ENCODE assay signal across 7 cellular contexts in the genomic region with DNA sequence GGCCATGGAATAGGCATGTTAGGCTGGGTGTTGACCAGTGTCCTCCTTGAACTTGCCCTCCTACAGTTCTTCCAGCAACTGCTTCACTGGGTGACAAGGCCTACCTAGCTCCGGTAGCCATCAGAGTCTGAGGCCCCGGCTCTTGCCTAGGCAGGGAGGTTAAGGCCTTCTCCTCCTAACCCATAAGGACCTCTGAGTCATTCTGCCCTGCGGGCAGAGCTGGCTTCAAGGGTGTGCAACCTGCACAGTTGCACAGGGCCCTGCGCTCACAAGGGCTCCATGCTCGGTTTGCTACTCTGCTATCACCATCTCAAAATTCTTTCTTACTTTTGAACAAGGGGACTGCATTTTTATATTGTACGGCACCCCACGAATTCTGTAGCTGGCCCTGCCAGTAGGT. TPM values are rescaled to one million over a fixed set of nuclear protein-coding genes. Genes with fewer than 3 reads are reported as not detected.
"Had no signal": no experiment of that assay in that cellular context is flagged by ENCODE, and none has a peak within 500 bp of the region (broad histone marks: within the 10 kb centered on the region; RNA-seq: fewer than 3 reads in every experiment).

No MANE protein-coding gene starts in this region.

- H3K27ac Mint-ChIP-seq: GM23338, H9 had no signal

- DNase-seq: H9, HCEC 1CT had no signal

- H3K9me3 Mint-ChIP-seq: GM23338, H9 had no signal

- H3K4me2 ChIP-seq: GM23338 had no signal

- H3K4me3 Mint-ChIP-seq: GM23338, H9 had no signal

- H3K4me3 ChIP-seq: GM23338, K562 had no signal

- FAIRE-seq: H1, H54, K562 had no signal

- H2AFZ ChIP-seq: GM23338 had no signal

- ATAC-seq: GM23338, K562 had no signal

- H3K27ac ChIP-seq: HL-60 had no signal

RNA-seq across cellular contexts. Expression of a gene that starts 17.9 kb away (rescaled TPM):
- total RNA-seq: K562 had no signal
